In genomic region chr13:44463759-44464158, GRCh38 we compare ENCODE assay signal across 31 cellular contexts.
"Had no signal": no experiment of that assay in that cellular context is flagged by ENCODE, and none has a peak within 500 bp of the region (broad histone marks: within the 10 kb centered on the region; RNA-seq: fewer than 3 reads in every experiment).

No MANE protein-coding gene starts in this region.

- H3K36me3 ChIP-seq: adrenal gland, brain microvascular endothelial cell, breast epithelium had no signal

- H3K27me3 ChIP-seq: adrenal gland, body of pancreas, brain microvascular endothelial cell, breast epithelium had no signal

- ATAC-seq: activated CD8-positive, alpha-beta T cell treated with anti-CD3 and anti-CD28 coated beads for 36 hours; activated naive CD4-positive, alpha-beta T cell treated with anti-CD3 and anti-CD28 coated beads, Interleukin-2, amount 50 U/mL, for 72 hours; activated T-cell treated with anti-CD3 and anti-CD28 coated beads, Interleukin-2, amount 50 U/mL, for 4 hours; activated T-cell treated with anti-CD3 and anti-CD28 coated beads, Interleukin-2, amount 50 U/mL, for 72 hours; activated T-helper 17 cell treated with anti-CD3 and anti-CD28 coated beads, Interleukin-2, amount 50 U/mL, for 72 hours; body of pancreas had no signal

- DNase-seq: activated B cell treated with CpG ODN at 0.5 μM for 24 hours; activated CD4-positive, alpha-beta memory T cell treated with anti-CD3 and anti-CD28 coated beads for 36 hours; activated CD4-positive, alpha-beta T cell treated with anti-CD3 and anti-CD28 coated beads for 4 hours; activated CD4-positive, alpha-beta T cell treated with anti-CD3 and anti-CD28 coated beads, Interleukin-2, amount 10 ng/mL, durations not matched to agents 24 days and 14 days; activated CD4-positive, alpha-beta T cell treated with anti-CD3 and anti-CD28 coated beads, Interleukin-2, amount 50 U/mL, for 1 hour; activated CD4-positive, alpha-beta T cell treated with anti-CD3 and anti-CD28 coated beads, Interleukin-2, amount 50 U/mL, for 4 hours; activated CD4-positive, CD25-positive, alpha-beta regulatory T cell treated with anti-CD3 and anti-CD28 coated beads, Interleukin-2, amount 50 U/mL, for 72 hours; activated CD8-positive, alpha-beta memory T cell treated with anti-CD3 and anti-CD28 coated beads, Interleukin-2, amount 50 U/mL, for 4 hours; activated CD8-positive, alpha-beta T cell treated with anti-CD3 and anti-CD28 coated beads for 36 hours; activated effector memory CD4-positive, alpha-beta T cell treated with anti-CD3 and anti-CD28 coated beads, Interleukin-2, amount 50 U/mL, for 16 hours; activated gamma-delta T cell treated with Interleukin-2 at 50 U/mL for 16 hours; activated naive CD4-positive, alpha-beta T cell; activated naive CD4-positive, alpha-beta T cell treated with anti-CD3 and anti-CD28 coated beads for 36 hours; activated naive CD4-positive, alpha-beta T cell treated with anti-CD3 and anti-CD28 coated beads, Interleukin-2, amount 50 U/mL, for 16 hours; activated naive CD8-positive, alpha-beta T cell treated with anti-CD3 and anti-CD28 coated beads for 36 hours; activated T-cell treated with anti-CD3 and anti-CD28 coated beads for 4 hours; activated T-cell treated with anti-CD3 and anti-CD28 coated beads, Interleukin-2, amount 50 U/mL, for 1 hour; activated T-cell treated with anti-CD3 and anti-CD28 coated beads, Interleukin-2, amount 50 U/mL, for 4 hours; activated T-cell treated with anti-CD3 and anti-CD28 coated beads, Interleukin-2, amount 50 U/mL, for 72 hours; adrenal gland; amniotic stem cell; aorta; body of pancreas; brain microvascular endothelial cell; central memory CD4-positive, alpha-beta T cell; T-helper 2 cell; T-helper 9 cell had no signal

- H3K9me3 ChIP-seq: adrenal gland, body of pancreas, breast epithelium had no signal

- H3K27ac ChIP-seq: adrenal gland, body of pancreas, brain microvascular endothelial cell, breast epithelium, VCaP had no signal

- H3K4me3 ChIP-seq: adrenal gland, body of pancreas, breast epithelium had no signal

- H3K4me1 ChIP-seq: adrenal gland, body of pancreas, breast epithelium had no signal
